In the genomic region with DNA sequence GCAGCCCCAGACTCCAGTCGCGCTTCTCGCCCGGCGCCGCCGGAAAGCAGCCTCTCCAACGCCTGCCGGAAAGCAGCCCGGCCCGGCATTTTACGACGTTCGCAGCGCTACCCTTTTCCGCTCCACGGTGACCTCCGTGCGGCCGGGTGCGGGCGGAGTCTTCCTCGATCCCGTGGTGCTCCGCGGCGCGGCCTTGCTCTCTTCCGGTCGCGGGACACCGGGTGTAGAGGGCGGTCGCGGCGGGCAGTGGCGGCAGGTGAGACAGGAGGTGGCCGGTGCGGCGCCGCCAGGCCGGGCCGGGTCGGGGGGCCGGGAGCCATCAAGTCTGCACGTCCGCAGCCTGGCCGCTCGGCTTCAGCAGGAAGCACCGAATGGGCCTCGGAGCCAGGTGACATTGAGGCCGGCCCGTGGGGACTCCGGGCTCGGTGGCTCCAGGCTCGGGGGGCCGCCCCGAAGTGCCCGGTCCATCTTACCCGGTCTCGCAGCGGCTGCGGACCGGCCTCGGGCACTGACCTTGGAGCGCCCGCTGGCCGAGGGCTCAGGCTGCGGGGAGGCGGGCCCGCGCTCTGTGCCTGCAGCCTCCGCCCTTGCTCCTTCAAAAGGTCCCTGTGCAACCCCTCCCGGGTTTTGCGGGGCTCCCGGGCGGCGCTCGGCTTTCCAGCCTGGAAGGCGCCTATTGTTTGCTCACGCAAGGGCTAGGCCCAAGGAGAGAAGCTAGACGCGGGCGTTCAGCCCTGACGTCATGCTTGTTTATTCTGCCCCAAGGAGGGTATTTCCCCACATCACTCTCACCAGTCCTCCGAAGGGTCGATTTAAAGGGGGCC, we compare ENCODE assay signal across 8 cellular contexts. TPM values are rescaled to one million over a fixed set of nuclear protein-coding genes. Genes with fewer than 3 reads are reported as not detected.
A peak's percentile ranks its signal among the peaks of the same experiment; 100 is the strongest.
DNase-seq lines count a peak whose midpoint lies in the region; ATAC-seq and TF ChIP-seq lines count a peak whose summit lies in the region.

A gene (plus strand): TSS at position 199 of the 824 bp plus-strand sequence. CDS start 1,511 bp downstream, outside the sequence.
A gene (minus strand): TSS at position 48 of the 824 bp plus-strand sequence. CDS start 249 bp downstream, outside the sequence.

- H3K27ac ChIP-seq in osteoblast (ENCODE audit: low read depth, low read length) (peak within 1 kb of the TSS; percentile 97), testis (peak within 1 kb of the TSS; percentile 61 to 88)

- peaks cover 86% of the 10 kb centered on the region for H3K79me2 ChIP-seq in osteoblast (ENCODE audit: insufficient read depth, low read length)

- intact Hi-C loops in testis (cut with DNase I; ENCODE audit: low total_unique reads) = no loop called here

- WGBS in testis, 2 donors = 0 to 1% methylated on average over 14 to 68 of the region's 87 CpGs

- peak within 1 kb of the TSS; percentile 70 for H2AFZ ChIP-seq in osteoblast (ENCODE audit: low read length)

- no peak for TF ChIP-seq CTCF in glutamatergic neuron (IDR thresholded peaks at IDR 0.05; ENCODE audit: partially characterized antibody, unreplicated experiment)
- no peak for TF ChIP-seq CTCF in osteoblast (IDR thresholded peaks at IDR 0.05; ENCODE audit: extremely low read depth, low read depth, low read length)
- no peak for TF ChIP-seq CTCF in testis (IDR thresholded peaks at IDR 0.05)

- H4K20me1 ChIP-seq in osteoblast (ENCODE audit: insufficient read depth, low read length) = peaks cover 61% of the 10 kb centered on the region

- peak within 1 kb of the TSS; percentile 92 for H3K4me3 Mint-ChIP-seq in activated naive CD8-positive, alpha-beta T cell
- peak within 1 kb of the TSS; percentile 95 for H3K4me3 Mint-ChIP-seq in glutamatergic neuron (ENCODE audit: unreplicated experiment)

- H3K27me3 ChIP-seq in osteoblast (ENCODE audit: insufficient read depth, low read length) (no peaks in the 10 kb centered on the region), testis (no peaks in the 10 kb centered on the region)

- peak within 1 kb of the TSS; percentile 92 for H3K27ac Mint-ChIP-seq in activated naive CD8-positive, alpha-beta T cell
- H3K27ac Mint-ChIP-seq in glutamatergic neuron (ENCODE audit: unreplicated experiment) = peak within 1 kb of the TSS; percentile 94

- peak; percentile 96 for TF ChIP-seq POLR2A in GM10847 (IDR thresholded peaks at IDR 0.05; ENCODE audit: extremely low read depth, insufficient read length)
- TF ChIP-seq POLR2A in testis (IDR thresholded peaks at IDR 0.05) = peak; percentile 12

- peak within 1 kb of the TSS; percentile 99 for H3K4me2 ChIP-seq in osteoblast (ENCODE audit: insufficient read depth, low read length)

- peak; percentile 84 for ATAC-seq in HG02642 (IDR thresholded peaks at IDR 0.05; ENCODE audit: poor library complexity, unreplicated experiment)

- no peaks in the 10 kb centered on the region for H3K9me3 ChIP-seq in osteoblast (ENCODE audit: low read depth, low read length)
- H3K9me3 ChIP-seq in testis = no peaks in the 10 kb centered on the region

- H3K36me3 Mint-ChIP-seq in activated naive CD8-positive, alpha-beta T cell = peaks cover 15% of the 10 kb centered on the region
- peaks cover 10% of the 10 kb centered on the region for H3K36me3 Mint-ChIP-seq in glutamatergic neuron (ENCODE audit: unreplicated experiment)

- peaks cover 67% of the 10 kb centered on the region for H3K4me1 Mint-ChIP-seq in activated naive CD8-positive, alpha-beta T cell (ENCODE audit: low read depth)
- peaks cover 19% of the 10 kb centered on the region for H3K4me1 Mint-ChIP-seq in glutamatergic neuron (ENCODE audit: low read depth, unreplicated experiment)

- H3K9me3 Mint-ChIP-seq in activated naive CD8-positive, alpha-beta T cell (ENCODE audit: low read depth) = no peaks in the 10 kb centered on the region
- H3K9me3 Mint-ChIP-seq in glutamatergic neuron (ENCODE audit: unreplicated experiment) = peaks cover 8% of the 10 kb centered on the region

- H3K4me1 ChIP-seq in osteoblast (ENCODE audit: insufficient read depth, low read length) (peaks cover 9% of the 10 kb centered on the region), testis (peaks cover 12% of the 10 kb centered on the region)

- peak; percentile 83 for DNase-seq in NCI-H1105 (lab: John Stamatoyannopoulos, UW)
- peak; percentile 87 for DNase-seq in SKM-1 treated with dmso at 0.1 percent for 144 hours (lab: John Stamatoyannopoulos, UW; ENCODE audit: unreplicated experiment)
- DNase-seq in glutamatergic neuron = peak; percentile 96
- DNase-seq in osteoblast (ENCODE audit: insufficient read length, low spot score, missing footprints) = peak; percentile 99
- DNase-seq in testis = peak; percentile 95

- H3K36me3 ChIP-seq in osteoblast (ENCODE audit: insufficient read depth, low read length) = peaks cover 54% of the 10 kb centered on the region
- no peaks in the 10 kb centered on the region for H3K36me3 ChIP-seq in testis (ENCODE audit: low read depth, missing control alignments)

- peak within 1 kb of the TSS; percentile 96 for H3K4me3 ChIP-seq in osteoblast (ENCODE audit: insufficient read depth, low read length)
- peak within 1 kb of the TSS; percentile 94 to 97 for H3K4me3 ChIP-seq in testis

- H3K27me3 Mint-ChIP-seq in activated naive CD8-positive, alpha-beta T cell = no peaks in the 10 kb centered on the region
- peaks cover 10% of the 10 kb centered on the region for H3K27me3 Mint-ChIP-seq in glutamatergic neuron (ENCODE audit: unreplicated experiment)

RNA-seq across cellular contexts. Expression of the first gene that starts in this region (rescaled TPM):
- total RNA-seq in glutamatergic neuron (ENCODE audit: unreplicated experiment) = 544 TPM
- 277 and 297 TPM in 2 replicates for total RNA-seq in osteoblast
- 100 to 1,000 TPM; 263 to 334 TPM for total RNA-seq in testis
- polyA plus RNA-seq in testis (ENCODE audit: insufficient read depth, low read depth, low replicate concordance) = 467 TPM

RNA-seq across cellular contexts. Expression of the second gene that starts in this region (rescaled TPM):
- 34.2 TPM for total RNA-seq in glutamatergic neuron (ENCODE audit: unreplicated experiment)
- 28.6 and 30.1 TPM in 2 replicates for total RNA-seq in osteoblast
- 10 to 100 TPM; 44.2 to 57.3 TPM for total RNA-seq in testis
- polyA plus RNA-seq in testis (ENCODE audit: insufficient read depth, low read depth, low replicate concordance) = 38.7 TPM

Comparison
In these comparisons a context has a peak if more than half of its experiments do, and no peak if none do; other contexts are left out.
1. Peak in every context shown above with its lines: DNase-seq, ATAC-seq, H3K4me3 ChIP-seq and H3K27ac ChIP-seq.